In genomic region chr4:122045533-122045932, GRCh38 we compare ENCODE assay signal across 10 cellular contexts.
DNase-seq lines count a peak whose midpoint lies in the region; ATAC-seq, FAIRE-seq and TF ChIP-seq lines count a peak whose summit lies in the region.
"Had no signal": no experiment of that assay in that cellular context is flagged by ENCODE, and none has a peak within 500 bp of the region (broad histone marks: within the 10 kb centered on the region; RNA-seq: fewer than 3 reads in every experiment).

No MANE protein-coding gene starts in this region.

- H3K9me3 ChIP-seq in astrocyte (ENCODE audit: insufficient read depth, low read depth, low read length), result no peaks in the 10 kb centered on the region

- H3K4me1 ChIP-seq in astrocyte (ENCODE audit: insufficient read depth, low read length), result no peaks in the 10 kb centered on the region

- H4K20me1 ChIP-seq in astrocyte (ENCODE audit: insufficient read depth, low read length), result no peaks in the 10 kb centered on the region

- H3K4me3 ChIP-seq in astrocyte (ENCODE audit: insufficient read depth, low read depth, low read length), result no peak overlapping the region

- H3K27me3 Mint-ChIP-seq in astrocyte (ENCODE audit: low read depth, unreplicated experiment), result no peaks in the 10 kb centered on the region
- H3K27me3 Mint-ChIP-seq in activated CD4-positive, alpha-beta T cell treated with anti-CD3 and anti-CD28 coated beads, Interleukin-2, amount 10 ng/mL, durations not matched to agents 7 days and 5 days, result peaks cover 11% of the 10 kb centered on the region

- POLR2A ChIA-PET in activated CD4-positive, alpha-beta T cell treated with anti-CD3 and anti-CD28 coated beads, Interleukin-2, amount 10 ng/mL, durations not matched to agents 7 days and 5 days (lab: Charles Lee), result no interaction called here

- no peak for TF ChIP-seq CTCF in astrocyte (IDR thresholded peaks at IDR 0.05; ENCODE audit: insufficient read depth, low read depth, low read length)

- no peak overlapping the region for H3K27ac ChIP-seq in astrocyte (ENCODE audit: low read depth, low read length)

- ATAC-seq in GM19351 (IDR thresholded peaks at IDR 0.05; ENCODE audit: unreplicated experiment), result no peak

- no peak overlapping the region for H3K27ac Mint-ChIP-seq in astrocyte (ENCODE audit: unreplicated experiment)
- H3K27ac Mint-ChIP-seq in activated CD4-positive, alpha-beta T cell treated with anti-CD3 and anti-CD28 coated beads, Interleukin-2, amount 10 ng/mL, durations not matched to agents 7 days and 5 days, result no peak overlapping the region
- H3K27ac Mint-ChIP-seq: B cell had no signal

- H3K9me3 Mint-ChIP-seq in astrocyte (ENCODE audit: unreplicated experiment), result no peaks in the 10 kb centered on the region
- H3K9me3 Mint-ChIP-seq in activated CD4-positive, alpha-beta T cell treated with anti-CD3 and anti-CD28 coated beads, Interleukin-2, amount 10 ng/mL, durations not matched to agents 7 days and 5 days, result no peaks in the 10 kb centered on the region

- no peak overlapping the region for H3K9ac ChIP-seq in astrocyte (ENCODE audit: low read length)

- no peaks in the 10 kb centered on the region for H3K36me3 ChIP-seq in astrocyte (ENCODE audit: insufficient read depth, low read length)

- no peaks in the 10 kb centered on the region for H3K36me3 Mint-ChIP-seq in astrocyte (ENCODE audit: low read depth, unreplicated experiment)
- no peaks in the 10 kb centered on the region for H3K36me3 Mint-ChIP-seq in activated CD4-positive, alpha-beta T cell treated with anti-CD3 and anti-CD28 coated beads, Interleukin-2, amount 10 ng/mL, durations not matched to agents 7 days and 5 days (ENCODE audit: low read depth)

- peak; percentile 70 for FAIRE-seq in astrocyte (lab: Jason Lieb, UNC)

- H3K4me1 Mint-ChIP-seq in astrocyte (ENCODE audit: low read depth, unreplicated experiment), result peaks cover 4% of the 10 kb centered on the region
- no peaks in the 10 kb centered on the region for H3K4me1 Mint-ChIP-seq in activated CD4-positive, alpha-beta T cell treated with anti-CD3 and anti-CD28 coated beads, Interleukin-2, amount 10 ng/mL, durations not matched to agents 7 days and 5 days
- H3K4me1 Mint-ChIP-seq: B cell had no signal

- CTCF ChIA-PET in activated CD4-positive, alpha-beta T cell treated with anti-CD3 and anti-CD28 coated beads, Interleukin-2, amount 10 ng/mL, durations not matched to agents 7 days and 5 days (lab: Charles Lee), result no interaction called here

- no peaks in the 10 kb centered on the region for H3K79me2 ChIP-seq in astrocyte (ENCODE audit: insufficient read depth, low read length)

- no peaks in the 10 kb centered on the region for H3K27me3 ChIP-seq in astrocyte (ENCODE audit: insufficient read depth, low read length)

- no peak overlapping the region for H3K4me3 Mint-ChIP-seq in astrocyte (ENCODE audit: unreplicated experiment)
- no peak overlapping the region for H3K4me3 Mint-ChIP-seq in activated CD4-positive, alpha-beta T cell treated with anti-CD3 and anti-CD28 coated beads, Interleukin-2, amount 10 ng/mL, durations not matched to agents 7 days and 5 days
- H3K4me3 Mint-ChIP-seq: B cell had no signal

- DNase-seq in NCI-H82 (lab: John Stamatoyannopoulos, UW) (peak; percentile 32), NCI-H82 treated with DMSO at 0.1 percent for 48 hours (lab: John Stamatoyannopoulos, UW; ENCODE audit: unreplicated experiment) (no peak), NCI-H2107 treated with DMSO at 0.1 percent for 48 hours (lab: John Stamatoyannopoulos, UW; ENCODE audit: unreplicated experiment) (peak; percentile 1), astrocyte (ENCODE audit: low read depth) (peak; percentile 85), renal cortical epithelial cell (ENCODE audit: low read depth) (peak; percentile 99), KG1 (lab: John Stamatoyannopoulos, UW) (no peak)
- DNase-seq in activated CD4-positive, alpha-beta T cell treated with anti-CD3 and anti-CD28 coated beads, Interleukin-2, amount 10 ng/mL, durations not matched to agents 7 days and 5 days, result no peak
- DNase-seq: stimulated activated CD4-positive, alpha-beta T cell treated with anti-CD3 and anti-CD28 coated beads, Interleukin-4, amount 100 ng/mL, for 1 hour had no signal

- H2AFZ ChIP-seq in astrocyte (ENCODE audit: low read depth, low read length), result no peak overlapping the region

- peak overlapping the region; percentile 13 for H3K4me2 ChIP-seq in astrocyte (ENCODE audit: low read length)

Comparison
In these comparisons a context has a peak if more than half of its experiments do, and no peak if none do; other contexts are left out.
1. DNase-seq: peak in NCI-H82 (single experiment), NCI-H2107 treated with DMSO at 0.1 percent for 48 hours (single experiment), astrocyte (single experiment) and renal cortical epithelial cell (single experiment); none in NCI-H82 treated with DMSO at 0.1 percent for 48 hours (single experiment), KG1 (single experiment) and activated CD4-positive, alpha-beta T cell treated with anti-CD3 and anti-CD28 coated beads, Interleukin-2, amount 10 ng/mL, durations not matched to agents 7 days and 5 days (single experiment).